Comparison of ENCODE assay signal across 8 cellular contexts in the genomic region with DNA sequence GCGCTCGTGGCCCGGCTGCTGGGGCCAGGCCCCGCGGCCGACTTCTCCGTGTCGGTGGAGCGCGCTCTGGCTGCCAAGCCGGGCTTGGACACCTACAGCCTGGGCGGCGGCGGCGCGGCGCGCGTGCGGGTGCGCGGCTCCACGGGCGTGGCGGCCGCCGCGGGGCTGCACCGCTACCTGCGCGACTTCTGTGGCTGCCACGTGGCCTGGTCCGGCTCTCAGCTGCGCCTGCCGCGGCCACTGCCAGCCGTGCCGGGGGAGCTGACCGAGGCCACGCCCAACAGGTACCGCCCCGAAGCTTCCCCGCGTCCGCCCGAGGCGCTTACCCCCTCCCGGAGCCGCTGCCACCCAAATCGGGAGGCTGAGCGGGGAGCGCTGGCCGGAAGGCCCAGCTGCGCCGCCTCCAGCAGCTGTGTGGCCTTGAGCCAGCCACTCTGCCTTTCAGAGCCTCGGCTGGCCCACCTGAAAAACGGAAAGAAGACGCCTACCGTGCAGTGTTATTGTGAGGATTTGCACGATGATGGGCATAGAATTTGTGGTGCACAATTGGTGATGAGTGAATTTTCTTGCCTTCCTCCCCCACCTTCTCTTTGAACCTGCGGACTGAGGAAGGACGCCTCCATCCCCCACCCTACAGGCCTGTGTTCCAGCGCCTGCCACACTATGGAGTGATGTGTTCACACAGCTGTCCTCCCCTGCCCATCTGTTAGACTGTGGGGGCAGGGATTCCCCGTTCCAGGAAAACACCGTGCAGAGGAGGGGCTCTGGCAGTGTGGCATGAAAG. TPM values are rescaled to one million over a fixed set of nuclear protein-coding genes. Genes with fewer than 3 reads are reported as not detected.
DNase-seq lines count a peak whose midpoint lies in the region; ATAC-seq and TF ChIP-seq lines count a peak whose summit lies in the region.

No MANE protein-coding gene starts in this region.

- H3K4me3 ChIP-seq in endodermal cell (ENCODE audit: low read length): peak overlapping the region; percentile 93

- no peaks in the 10 kb centered on the region for H3K9me3 Mint-ChIP-seq in CD4-positive, alpha-beta T cell
- no peaks in the 10 kb centered on the region for H3K9me3 Mint-ChIP-seq in endodermal cell

- H3K36me3 ChIP-seq in endodermal cell (ENCODE audit: control insufficient read depth, insufficient read depth, low read length): peaks cover 10% of the 10 kb centered on the region

- no peak overlapping the region for H3K27ac ChIP-seq in CD4-positive, alpha-beta T cell (ENCODE audit: low read depth, low read length)
- H3K27ac ChIP-seq in endodermal cell (ENCODE audit: low read depth, low read length): no peak overlapping the region

- H3K27me3 ChIP-seq in CD4-positive, alpha-beta T cell (ENCODE audit: control insufficient read depth, insufficient read depth, low read length): no peaks in the 10 kb centered on the region
- no peaks in the 10 kb centered on the region for H3K27me3 ChIP-seq in endodermal cell (ENCODE audit: control insufficient read depth, insufficient read depth, low read length, poor library complexity, severe bottlenecking)

- WGBS in endodermal cell (ENCODE audit: insufficient coverage in 1 of 2, insufficient read length in 1 of 2), 2 experiments: 2 to 3% methylated on average over 13 to 63 of the region's 65 CpGs

- no peak for TF ChIP-seq CTCF in CD4-positive, alpha-beta T cell (IDR thresholded peaks at IDR 0.05)
- TF ChIP-seq CTCF in endodermal cell (conservative IDR thresholded peaks at IDR 0.05): no peak

- no peaks in the 10 kb centered on the region for H3K9me3 ChIP-seq in CD4-positive, alpha-beta T cell (ENCODE audit: control insufficient read depth, low read length)
- no peaks in the 10 kb centered on the region for H3K9me3 ChIP-seq in endodermal cell (ENCODE audit: control insufficient read depth, low read length)

- intact Hi-C loops in CD4-positive, alpha-beta T cell (cut with DNase I, micrococcal nuclease): loop anchor here in 1 of 2 experiments (2.0 kb wide), 1 partner anchor 26 kb away; the partner anchor contains the start of gene COASY

- peak overlapping the region; percentile 91 for H3K4me3 Mint-ChIP-seq in CD4-positive, alpha-beta T cell
- peak overlapping the region; percentile 73 for H3K4me3 Mint-ChIP-seq in endodermal cell

- peak overlapping the region; percentile 62 for H3K9ac ChIP-seq in endodermal cell (ENCODE audit: extremely low read depth, low read length, poor library complexity, severe bottlenecking)

- H3K27me3 Mint-ChIP-seq in CD4-positive, alpha-beta T cell: no peaks in the 10 kb centered on the region
- H3K27me3 Mint-ChIP-seq in endodermal cell (ENCODE audit: insufficient read depth): no peaks in the 10 kb centered on the region

- H3K36me3 Mint-ChIP-seq in CD4-positive, alpha-beta T cell (ENCODE audit: low read depth): peaks cover 5% of the 10 kb centered on the region
- peaks cover 21% of the 10 kb centered on the region for H3K36me3 Mint-ChIP-seq in endodermal cell (ENCODE audit: low read depth)

- H3K4me1 ChIP-seq in endodermal cell (ENCODE audit: control insufficient read depth, insufficient read depth, low read length): peaks cover 6% of the 10 kb centered on the region

- ATAC-seq in CD4-positive, alpha-beta T cell (ENCODE audit: poor library complexity): peak; percentile 44
- ATAC-seq in GM19395 (IDR thresholded peaks at IDR 0.05; ENCODE audit: unreplicated experiment): peak; percentile 56
- ATAC-seq in HG03457 (IDR thresholded peaks at IDR 0.05; ENCODE audit: unreplicated experiment): peak; percentile 39

- POLR2A ChIA-PET in CD4-positive, alpha-beta T cell (lab: Charles Lee): interaction anchor here (0.6 to 4.9 kb wide), 18 partner anchors 9 to 831 kb away, joined by 3 to 20 read pairs (median 4); partner anchors contain the start of genes CAVIN1, CNP, DHX58 and MLX

- peak in 9 of 10 experiments; percentile 36 to 74 (median 56) for DNase-seq in CD4-positive, alpha-beta T cell
- DNase-seq in NCI-H82 (lab: John Stamatoyannopoulos, UW): peak; percentile 91
- peak; percentile 89 for DNase-seq in activated CD8-positive, alpha-beta memory T cell treated with anti-CD3 and anti-CD28 coated beads for 24 hours
- peak; percentile 93 for DNase-seq in endodermal cell
- peak; percentile 96 for DNase-seq in mesenteric fat pad (ENCODE audit: low spot score)
- peak; percentile 66 to 71 for DNase-seq in stimulated activated CD8-positive, alpha-beta memory T cell treated with anti-CD3 and anti-CD28 coated beads, Interleukin-15, amount 100 ng/mL, for 48 hours (ENCODE audit: low read depth in 2 of 2)

- H3K4me1 Mint-ChIP-seq in CD4-positive, alpha-beta T cell (ENCODE audit: low read depth): peaks cover 48% of the 10 kb centered on the region
- H3K4me1 Mint-ChIP-seq in endodermal cell: peaks cover 11% of the 10 kb centered on the region

- peak overlapping the region; percentile 71 for H3K27ac Mint-ChIP-seq in CD4-positive, alpha-beta T cell
- H3K27ac Mint-ChIP-seq in endodermal cell: peak overlapping the region; percentile 58

- CTCF ChIA-PET in CD4-positive, alpha-beta T cell (lab: Charles Lee): interaction anchor here (1.4 to 2.1 kb wide), 3 partner anchors 9 to 42 kb away, joined by 3 to 13 read pairs (median 8); no protein-coding TSS in a partner anchor

RNA-seq across cellular contexts. Expression of gene NAGLU, which starts 0.5 kb away (rescaled TPM):
- total RNA-seq in CD4-positive, alpha-beta T cell: 1 to 10 TPM; 7.8 TPM
- total RNA-seq in endodermal cell (10 to 100 TPM; 29.1 to 31.5 TPM), mesenteric fat pad (58.7 TPM)
- 15.7 TPM for polyA plus RNA-seq in endodermal cell (2013, experiment 1 of 2)
- 13.6 TPM for polyA plus RNA-seq in endodermal cell (2013, experiment 2 of 2)

RNA-seq across cellular contexts. Expression of gene HSD17B1, which starts 16.2 kb away (rescaled TPM):
- total RNA-seq in CD4-positive, alpha-beta T cell: under 1 TPM; 0.80 to 0.81 TPM
- total RNA-seq in endodermal cell (1 to 10 TPM; 2.4 to 2.8 TPM), mesenteric fat pad (3.2 TPM)
- 2.1 TPM for polyA plus RNA-seq in endodermal cell (2013, experiment 1 of 2)
- 1.2 TPM for polyA plus RNA-seq in endodermal cell (2013, experiment 2 of 2)

RNA-seq across cellular contexts. Expression of gene COASY, which starts 25.4 kb away (rescaled TPM):
- total RNA-seq in CD4-positive, alpha-beta T cell: 10 to 100 TPM; 37.8 to 40.7 TPM
- total RNA-seq in endodermal cell: 10 to 100 TPM; 97.7 to 99.4 TPM
- 75.8 TPM for polyA plus RNA-seq in endodermal cell (2013, experiment 1 of 2)
- polyA plus RNA-seq in endodermal cell (2013, experiment 2 of 2): 59.8 TPM
- 57.3 TPM for total RNA-seq in mesenteric fat pad

RNA-seq across cellular contexts. Expression of gene MLX, which starts 30.3 kb away (rescaled TPM):
- total RNA-seq in CD4-positive, alpha-beta T cell: 10 to 100 TPM; 29.2 to 32.1 TPM
- total RNA-seq in endodermal cell: 10 to 100 TPM; 37.1 to 38.5 TPM
- 38.7 TPM for polyA plus RNA-seq in endodermal cell (2013, experiment 1 of 2)
- polyA plus RNA-seq in endodermal cell (2013, experiment 2 of 2): 34.2 TPM
- total RNA-seq in mesenteric fat pad: 50.6 TPM

RNA-seq across cellular contexts. Expression of gene PSMC3IP, which starts 41.0 kb away (rescaled TPM):
- total RNA-seq in CD4-positive, alpha-beta T cell: 1 to 10 TPM; 2.6 to 3.4 TPM
- 10 to 100 TPM; 27.8 to 38.6 TPM for total RNA-seq in endodermal cell
- 29.5 TPM for polyA plus RNA-seq in endodermal cell (2013, experiment 1 of 2)
- 27.7 TPM for polyA plus RNA-seq in endodermal cell (2013, experiment 2 of 2)
- total RNA-seq in mesenteric fat pad: 2.2 TPM
